Comparison of ENCODE assay signal across 1 cellular context in genomic region chr15:68369931-68370767, GRCh38.
TF ChIP-seq lines count a peak whose summit lies in the region.

No MANE protein-coding gene starts in this region.

TF ChIP-seq in GM23338, 12 proteins besides CTCF, POLR2A, EP300 and RAD21 (continued from another document):
- TF ChIP-seq ETS1 (IDR thresholded peaks at IDR 0.05) (no peak), STAT1 (IDR thresholded peaks at IDR 0.05; ENCODE audit: unreplicated experiment) (no peak), ZNF114 (CRISPR knock-in tag; IDR thresholded peaks at IDR 0.05) (no peak), EZH2 (IDR thresholded peaks at IDR 0.05; ENCODE audit: low read depth, unreplicated experiment) (no peak)
